In the genomic region with DNA sequence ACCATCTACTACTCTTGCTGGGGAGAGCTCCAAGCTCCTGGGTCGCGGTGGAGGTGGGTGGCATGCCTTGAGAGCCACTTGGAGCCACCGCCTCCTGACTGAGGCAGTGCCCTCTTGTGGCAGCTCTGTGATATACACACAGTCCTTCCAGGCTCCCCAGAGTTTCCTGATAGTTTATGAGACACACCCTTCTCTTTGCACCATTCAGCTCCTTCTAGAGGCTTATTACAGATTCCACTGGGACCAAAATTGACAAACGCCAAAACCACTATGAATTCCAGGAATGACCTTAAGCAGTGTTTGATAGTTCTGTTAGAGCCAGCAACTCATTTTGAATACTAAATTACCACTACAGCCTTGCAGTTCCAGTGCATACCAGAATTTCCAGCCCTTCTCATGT, we compare ENCODE assay signal across 8 cellular contexts.
A peak's percentile ranks its signal among the peaks of the same experiment; 100 is the strongest.
DNase-seq lines count a peak whose midpoint lies in the region; ATAC-seq, FAIRE-seq and TF ChIP-seq lines count a peak whose summit lies in the region.

No MANE protein-coding gene starts in this region.

- no peak overlapping the region for H3K4me3 ChIP-seq in Peyer's patch
- H3K4me3 ChIP-seq in brain microvascular endothelial cell (ENCODE audit: low read depth, low read length), result no peak overlapping the region
- H3K4me3 ChIP-seq in kidney (ENCODE audit: low read length in 2 of 2), result no peak overlapping the region

- no peak overlapping the region for H3K9ac ChIP-seq in kidney (ENCODE audit: low read length in 2 of 2)

- ATAC-seq in GM19397 (IDR thresholded peaks at IDR 0.05; ENCODE audit: unreplicated experiment), result peak; percentile 76
- ATAC-seq in HG02588 (IDR thresholded peaks at IDR 0.05; ENCODE audit: unreplicated experiment), result no peak

- TF ChIP-seq POLR2A in Peyer's patch (IDR thresholded peaks at IDR 0.05), result no peak

- in situ Hi-C loops in brain microvascular endothelial cell (cut with HindIII; ENCODE audit: low pct_ligation_motif_present, low sequenced_read_pairs), result no loop called here

- peak in 4 of 6 experiments; percentile 36 to 66 (median 65) for TF ChIP-seq CTCF in Peyer's patch (IDR thresholded peaks at IDR 0.05)
- TF ChIP-seq CTCF in brain microvascular endothelial cell (IDR thresholded peaks at IDR 0.05; ENCODE audit: low read depth, low read length, missing control alignments), result peak; percentile 89
- TF ChIP-seq CTCF in kidney (IDR thresholded peaks at IDR 0.05; ENCODE audit: borderline replicate concordance, extremely low read depth, insufficient read depth), result peak; percentile 69

- H3K27ac ChIP-seq in Peyer's patch (no peak overlapping the region), brain microvascular endothelial cell (no peak overlapping the region), kidney (ENCODE audit: low read depth in 2 of 2, low read length in 2 of 2) (no peak overlapping the region)

- H3K27me3 ChIP-seq in Peyer's patch (no peaks in the 10 kb centered on the region), brain microvascular endothelial cell (replicated peaks) (no peaks in the 10 kb centered on the region)

- H3K4me1 ChIP-seq in Peyer's patch (no peaks in the 10 kb centered on the region), kidney (ENCODE audit: control insufficient read depth in 1 of 2, insufficient read depth in 1 of 2, low read depth in 1 of 2, low read length in 2 of 2) (no peaks in the 10 kb centered on the region)

- DNase-seq in DMS53 (lab: John Stamatoyannopoulos, UW), result peak; percentile 81
- peak; percentile 33 for DNase-seq in HS-27A (ENCODE audit: low read depth)
- DNase-seq in Peyer's patch, result peak in 2 of 3 donors; percentile 53 to 69
- peak; percentile 40 for DNase-seq in brain microvascular endothelial cell
- DNase-seq in kidney, result no peak
- DNase-seq in stimulated activated CD8-positive, alpha-beta memory T cell treated with anti-CD3 and anti-CD28 coated beads, Interleukin-15, amount 100 ng/mL, for 24 hours (ENCODE audit: low read depth), result peak; percentile 3

- no peaks in the 10 kb centered on the region for H3K9me3 ChIP-seq in Peyer's patch
- no peaks in the 10 kb centered on the region for H3K9me3 ChIP-seq in kidney (ENCODE audit: control insufficient read depth in 1 of 2, low read length in 2 of 2)

- intact Hi-C loops in kidney (cut with DNase I), result no loop called here

- H3K36me3 ChIP-seq in Peyer's patch (no peaks in the 10 kb centered on the region), brain microvascular endothelial cell (replicated peaks) (no peaks in the 10 kb centered on the region), kidney (ENCODE audit: control insufficient read depth in 1 of 2, insufficient read depth in 2 of 2, low read length in 2 of 2) (no peaks in the 10 kb centered on the region)

- no peak for FAIRE-seq in kidney (lab: Jason Lieb, UNC)
